1 cellular context compared by ENCODE assay signal in genomic region chr1:162371611-162372010, GRCh38.
TF ChIP-seq lines count a peak whose summit lies in the region.

No MANE protein-coding gene starts in this region.

TF ChIP-seq in GM23338, 12 proteins besides CTCF, POLR2A, EP300 and RAD21:
- TF ChIP-seq, protein P1, sequence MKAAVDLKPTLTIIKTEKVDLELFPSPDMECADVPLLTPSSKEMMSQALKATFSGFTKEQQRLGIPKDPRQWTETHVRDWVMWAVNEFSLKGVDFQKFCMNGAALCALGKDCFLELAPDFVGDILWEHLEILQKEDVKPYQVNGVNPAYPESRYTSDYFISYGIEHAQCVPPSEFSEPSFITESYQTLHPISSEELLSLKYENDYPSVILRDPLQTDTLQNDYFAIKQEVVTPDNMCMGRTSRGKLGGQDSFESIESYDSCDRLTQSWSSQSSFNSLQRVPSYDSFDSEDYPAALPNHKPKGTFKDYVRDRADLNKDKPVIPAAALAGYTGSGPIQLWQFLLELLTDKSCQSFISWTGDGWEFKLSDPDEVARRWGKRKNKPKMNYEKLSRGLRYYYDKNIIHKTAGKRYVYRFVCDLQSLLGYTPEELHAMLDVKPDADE (IDR thresholded peaks at IDR 0.05), result no peak
- TF ChIP-seq ZNF331 (CRISPR knock-in tag; IDR thresholded peaks at IDR 0.05; ENCODE audit: low read depth), result no peak
- TF ChIP-seq EZH2 (IDR thresholded peaks at IDR 0.05; ENCODE audit: low read depth, unreplicated experiment), result no peak
- no peak for TF ChIP-seq POLR2AphosphoS5 (IDR thresholded peaks at IDR 0.05; ENCODE audit: low read depth)
- no peak for TF ChIP-seq NANOG (IDR thresholded peaks at IDR 0.05; ENCODE audit: borderline replicate concordance)
- TF ChIP-seq ZNF114 (CRISPR knock-in tag; IDR thresholded peaks at IDR 0.05), result no peak
- TF ChIP-seq JUNB (IDR thresholded peaks at IDR 0.05; ENCODE audit: unreplicated experiment), result no peak
- TF ChIP-seq CREB1 (CRISPR knock-in tag; IDR thresholded peaks at IDR 0.05; ENCODE audit: low read depth), result no peak
- TF ChIP-seq, protein P2, sequence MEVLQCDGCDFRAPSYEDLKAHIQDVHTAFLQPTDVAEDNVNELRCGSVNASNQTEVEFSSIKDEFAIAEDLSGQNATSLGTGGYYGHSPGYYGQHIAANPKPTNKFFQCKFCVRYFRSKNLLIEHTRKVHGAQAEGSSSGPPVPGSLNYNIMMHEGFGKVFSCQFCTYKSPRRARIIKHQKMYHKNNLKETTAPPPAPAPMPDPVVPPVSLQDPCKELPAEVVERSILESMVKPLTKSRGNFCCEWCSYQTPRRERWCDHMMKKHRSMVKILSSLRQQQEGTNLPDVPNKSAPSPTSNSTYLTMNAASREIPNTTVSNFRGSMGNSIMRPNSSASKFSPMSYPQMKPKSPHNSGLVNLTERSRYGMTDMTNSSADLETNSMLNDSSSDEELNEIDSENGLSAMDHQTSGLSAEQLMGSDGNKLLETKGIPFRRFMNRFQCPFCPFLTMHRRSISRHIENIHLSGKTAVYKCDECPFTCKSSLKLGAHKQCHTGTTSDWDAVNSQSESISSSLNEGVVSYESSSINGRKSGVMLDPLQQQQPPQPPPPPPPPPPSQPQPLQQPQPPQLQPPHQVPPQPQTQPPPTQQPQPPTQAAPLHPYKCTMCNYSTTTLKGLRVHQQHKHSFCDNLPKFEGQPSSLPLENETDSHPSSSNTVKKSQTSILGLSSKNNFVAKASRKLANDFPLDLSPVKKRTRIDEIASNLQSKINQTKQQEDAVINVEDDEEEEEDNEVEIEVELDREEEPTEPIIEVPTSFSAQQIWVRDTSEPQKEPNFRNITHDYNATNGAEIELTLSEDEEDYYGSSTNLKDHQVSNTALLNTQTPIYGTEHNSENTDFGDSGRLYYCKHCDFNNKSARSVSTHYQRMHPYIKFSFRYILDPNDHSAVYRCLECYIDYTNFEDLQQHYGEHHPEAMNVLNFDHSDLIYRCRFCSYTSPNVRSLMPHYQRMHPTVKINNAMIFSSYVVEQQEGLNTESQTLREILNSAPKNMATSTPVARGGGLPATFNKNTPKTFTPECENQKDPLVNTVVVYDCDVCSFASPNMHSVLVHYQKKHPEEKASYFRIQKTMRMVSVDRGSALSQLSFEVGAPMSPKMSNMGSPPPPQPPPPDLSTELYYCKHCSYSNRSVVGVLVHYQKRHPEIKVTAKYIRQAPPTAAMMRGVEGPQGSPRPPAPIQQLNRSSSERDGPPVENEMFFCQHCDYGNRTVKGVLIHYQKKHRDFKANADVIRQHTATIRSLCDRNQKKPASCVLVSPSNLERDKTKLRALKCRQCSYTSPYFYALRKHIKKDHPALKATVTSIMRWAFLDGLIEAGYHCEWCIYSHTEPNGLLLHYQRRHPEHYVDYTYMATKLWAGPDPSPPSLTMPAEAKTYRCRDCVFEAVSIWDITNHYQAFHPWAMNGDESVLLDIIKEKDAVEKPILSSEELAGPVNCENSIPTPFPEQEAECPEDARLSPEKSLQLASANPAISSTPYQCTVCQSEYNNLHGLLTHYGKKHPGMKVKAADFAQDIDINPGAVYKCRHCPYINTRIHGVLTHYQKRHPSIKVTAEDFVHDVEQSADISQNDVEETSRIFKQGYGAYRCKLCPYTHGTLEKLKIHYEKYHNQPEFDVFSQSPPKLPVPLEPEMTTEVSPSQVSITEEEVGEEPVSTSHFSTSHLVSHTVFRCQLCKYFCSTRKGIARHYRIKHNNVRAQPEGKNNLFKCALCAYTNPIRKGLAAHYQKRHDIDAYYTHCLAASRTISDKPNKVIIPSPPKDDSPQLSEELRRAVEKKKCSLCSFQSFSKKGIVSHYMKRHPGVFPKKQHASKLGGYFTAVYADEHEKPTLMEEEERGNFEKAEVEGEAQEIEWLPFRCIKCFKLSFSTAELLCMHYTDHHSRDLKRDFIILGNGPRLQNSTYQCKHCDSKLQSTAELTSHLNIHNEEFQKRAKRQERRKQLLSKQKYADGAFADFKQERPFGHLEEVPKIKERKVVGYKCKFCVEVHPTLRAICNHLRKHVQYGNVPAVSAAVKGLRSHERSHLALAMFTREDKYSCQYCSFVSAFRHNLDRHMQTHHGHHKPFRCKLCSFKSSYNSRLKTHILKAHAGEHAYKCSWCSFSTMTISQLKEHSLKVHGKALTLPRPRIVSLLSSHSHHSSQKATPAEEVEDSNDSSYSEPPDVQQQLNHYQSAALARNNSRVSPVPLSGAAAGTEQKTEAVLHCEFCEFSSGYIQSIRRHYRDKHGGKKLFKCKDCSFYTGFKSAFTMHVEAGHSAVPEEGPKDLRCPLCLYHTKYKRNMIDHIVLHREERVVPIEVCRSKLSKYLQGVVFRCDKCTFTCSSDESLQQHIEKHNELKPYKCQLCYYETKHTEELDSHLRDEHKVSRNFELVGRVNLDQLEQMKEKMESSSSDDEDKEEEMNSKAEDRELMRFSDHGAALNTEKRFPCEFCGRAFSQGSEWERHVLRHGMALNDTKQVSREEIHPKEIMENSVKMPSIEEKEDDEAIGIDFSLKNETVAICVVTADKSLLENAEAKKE (CRISPR knock-in tag; IDR thresholded peaks at IDR 0.05), result no peak
